ENCODE assay signal across 16 cellular contexts in the genomic region with DNA sequence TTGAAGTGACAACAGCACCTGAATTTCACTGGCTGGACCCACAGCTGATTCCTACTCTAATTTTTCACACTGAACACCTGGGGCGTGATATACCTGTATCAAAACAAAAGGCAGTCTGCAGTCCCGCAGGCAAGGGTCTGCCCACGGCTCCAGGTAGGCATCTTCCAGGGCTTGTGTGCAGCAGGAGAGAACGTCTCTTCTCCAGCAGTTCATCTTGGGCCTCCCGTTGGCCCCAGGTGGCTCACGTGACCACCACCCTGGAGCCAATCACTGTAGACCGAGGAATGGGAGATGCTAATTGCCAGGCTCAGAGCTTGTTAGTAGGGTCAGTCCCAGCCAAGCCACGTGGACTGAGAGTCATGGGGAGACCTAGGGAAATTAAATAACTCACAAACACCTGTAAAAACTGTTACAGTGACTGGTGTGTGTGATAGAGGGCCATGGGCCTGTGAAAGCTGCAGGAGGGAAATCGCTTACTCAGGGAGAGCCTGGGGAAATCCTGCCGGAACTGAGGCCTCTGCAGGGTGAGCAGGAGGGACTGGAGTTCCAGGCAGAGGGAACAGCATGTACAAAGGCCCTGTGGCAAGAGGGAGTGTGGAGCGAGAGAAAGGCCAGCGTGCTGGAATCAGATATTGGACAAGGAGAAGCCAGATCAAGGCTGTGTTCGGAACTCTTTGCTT.
DNase-seq lines count a peak whose midpoint lies in the region; ATAC-seq and TF ChIP-seq lines count a peak whose summit lies in the region.
"Had no signal": no experiment of that assay in that cellular context is flagged by ENCODE, and none has a peak within 500 bp of the region (broad histone marks: within the 10 kb centered on the region; RNA-seq: fewer than 3 reads in every experiment).

No MANE protein-coding gene starts in this region.

- ATAC-seq in HG02610 (IDR thresholded peaks at IDR 0.05; ENCODE audit: unreplicated experiment), result no peak
- ATAC-seq: CD8-positive, alpha-beta T cell; Panc1 had no signal

- CTCF ChIA-PET in activated naive CD4-positive, alpha-beta T cell treated with anti-CD3 and anti-CD28 coated beads, Interleukin-2, amount 10 ng/mL, durations not matched to agents 7 days and 5 days (lab: Charles Lee), result interaction anchor here (0.9 kb wide), 1 partner anchor 10 kb away, joined by 3 read pairs; no protein-coding TSS in a partner anchor

- H3K4me3 Mint-ChIP-seq in activated naive CD4-positive, alpha-beta T cell treated with anti-CD3 and anti-CD28 coated beads, Interleukin-2, amount 10 ng/mL, durations not matched to agents 7 days and 5 days, result no peak overlapping the region
- peak overlapping the region; percentile 31 for H3K4me3 Mint-ChIP-seq in glutamatergic neuron (ENCODE audit: unreplicated experiment)
- no peak overlapping the region for H3K4me3 Mint-ChIP-seq in T-helper 2 cell treated with Interferon-gamma antibody and Interleukin-4, amounts not matched to agents 5 μg/mL and 100 μg/mL, for 36 hours
- H3K4me3 Mint-ChIP-seq: CD8-positive, alpha-beta T cell had no signal

- peaks cover 6% of the 10 kb centered on the region for H3K9me3 Mint-ChIP-seq in activated naive CD4-positive, alpha-beta T cell treated with anti-CD3 and anti-CD28 coated beads, Interleukin-2, amount 10 ng/mL, durations not matched to agents 7 days and 5 days
- peaks cover 28% of the 10 kb centered on the region for H3K9me3 Mint-ChIP-seq in glutamatergic neuron (ENCODE audit: unreplicated experiment)
- H3K9me3 Mint-ChIP-seq in T-helper 2 cell treated with Interferon-gamma antibody and Interleukin-4, amounts not matched to agents 5 μg/mL and 100 μg/mL, for 36 hours, result peaks cover 8% of the 10 kb centered on the region

- H3K36me3 ChIP-seq in WERI-Rb-1, result peaks cover 3% of the 10 kb centered on the region
- H3K36me3 ChIP-seq: BLaER1 had no signal

- H3K9me3 ChIP-seq in WERI-Rb-1 (ENCODE audit: severe bottlenecking), result peaks cover 2% of the 10 kb centered on the region

- no peak overlapping the region for H3K4me3 ChIP-seq in WERI-Rb-1 (ENCODE audit: low read depth, low read length)
- H3K4me3 ChIP-seq: BLaER1 had no signal

- H3K27ac Mint-ChIP-seq in activated naive CD4-positive, alpha-beta T cell treated with anti-CD3 and anti-CD28 coated beads, Interleukin-2, amount 10 ng/mL, durations not matched to agents 7 days and 5 days, result peak overlapping the region; percentile 60
- H3K27ac Mint-ChIP-seq in glutamatergic neuron (ENCODE audit: unreplicated experiment), result peak overlapping the region; percentile 100
- H3K27ac Mint-ChIP-seq in T-helper 2 cell treated with Interferon-gamma antibody and Interleukin-4, amounts not matched to agents 5 μg/mL and 100 μg/mL, for 36 hours, result no peak overlapping the region
- H3K27ac Mint-ChIP-seq: CD8-positive, alpha-beta T cell had no signal

- H3K27ac ChIP-seq in WERI-Rb-1, result peak overlapping the region; percentile 98
- H3K27ac ChIP-seq: BLaER1 had no signal

- peaks cover 4% of the 10 kb centered on the region for H3K36me3 Mint-ChIP-seq in activated naive CD4-positive, alpha-beta T cell treated with anti-CD3 and anti-CD28 coated beads, Interleukin-2, amount 10 ng/mL, durations not matched to agents 7 days and 5 days
- H3K36me3 Mint-ChIP-seq in glutamatergic neuron (ENCODE audit: unreplicated experiment), result peaks cover under 1% of the 10 kb centered on the region
- no peaks in the 10 kb centered on the region for H3K36me3 Mint-ChIP-seq in T-helper 2 cell treated with Interferon-gamma antibody and Interleukin-4, amounts not matched to agents 5 μg/mL and 100 μg/mL, for 36 hours (ENCODE audit: low read depth)
- H3K36me3 Mint-ChIP-seq: CD8-positive, alpha-beta T cell had no signal

- peaks cover 35% of the 10 kb centered on the region for H3K4me1 Mint-ChIP-seq in activated naive CD4-positive, alpha-beta T cell treated with anti-CD3 and anti-CD28 coated beads, Interleukin-2, amount 10 ng/mL, durations not matched to agents 7 days and 5 days
- peaks cover 61% of the 10 kb centered on the region for H3K4me1 Mint-ChIP-seq in glutamatergic neuron (ENCODE audit: low read depth, unreplicated experiment)
- H3K4me1 Mint-ChIP-seq in T-helper 2 cell treated with Interferon-gamma antibody and Interleukin-4, amounts not matched to agents 5 μg/mL and 100 μg/mL, for 36 hours (ENCODE audit: low read depth), result peaks cover 30% of the 10 kb centered on the region

- peaks cover 53% of the 10 kb centered on the region for H3K27me3 Mint-ChIP-seq in activated naive CD4-positive, alpha-beta T cell treated with anti-CD3 and anti-CD28 coated beads, Interleukin-2, amount 10 ng/mL, durations not matched to agents 7 days and 5 days
- peaks cover 19% of the 10 kb centered on the region for H3K27me3 Mint-ChIP-seq in glutamatergic neuron (ENCODE audit: unreplicated experiment)
- H3K27me3 Mint-ChIP-seq in T-helper 2 cell treated with Interferon-gamma antibody and Interleukin-4, amounts not matched to agents 5 μg/mL and 100 μg/mL, for 36 hours (ENCODE audit: low read depth), result peaks cover 50% of the 10 kb centered on the region

- TF ChIP-seq CTCF in WERI-Rb-1 (IDR thresholded peaks at IDR 0.05; ENCODE audit: low read depth, low read length), result no peak
- TF ChIP-seq CTCF in glutamatergic neuron (IDR thresholded peaks at IDR 0.05; ENCODE audit: partially characterized antibody, unreplicated experiment), result no peak

- no peak for DNase-seq in activated naive CD4-positive, alpha-beta T cell treated with anti-CD3 and anti-CD28 coated beads, Interleukin-2, amount 10 ng/mL, durations not matched to agents 7 days and 5 days
- no peak for DNase-seq in activated naive CD4-positive, alpha-beta T cell treated with Interleukin-2 at 50 U/mL for 16 hours
- DNase-seq in WERI-Rb-1 (no peak), glutamatergic neuron (no peak), mucosa of gallbladder (ENCODE audit: low spot score) (no peak)
- no peak for DNase-seq in stimulated activated CD4-positive, alpha-beta T cell treated with anti-CD3 and anti-CD28 coated beads, Interleukin-4, amount 100 ng/mL, for 1 hour
- DNase-seq in T-helper 2 cell treated with Interferon-gamma antibody and Interleukin-4, amounts not matched to agents 5 μg/mL and 100 μg/mL, for 36 hours (ENCODE audit: low spot score), result no peak
- DNase-seq: CD8-positive, alpha-beta T cell; H7; NCI-H187; NCI-H446; NCI-H774; Right ventricle myocardium superior had no signal

- no peaks in the 10 kb centered on the region for H3K27me3 ChIP-seq in WERI-Rb-1 (ENCODE audit: insufficient read depth, low read depth, severe bottlenecking)
- H3K27me3 ChIP-seq: BLaER1 had no signal
